ENCODE assay signal across 14 cellular contexts in genomic region chr16:11303405-11304138, GRCh38. TPM values are rescaled to one million over a fixed set of nuclear protein-coding genes. Genes with fewer than 3 reads are reported as not detected.
DNase-seq lines count a peak whose midpoint lies in the region; ATAC-seq, FAIRE-seq and TF ChIP-seq lines count a peak whose summit lies in the region.
"Had no signal": no experiment of that assay in that cellular context is flagged by ENCODE, and none has a peak within 500 bp of the region (broad histone marks: within the 10 kb centered on the region; RNA-seq: fewer than 3 reads in every experiment).

No MANE protein-coding gene starts in this region.

- BruUV-seq in HepG2 (replicated peaks; lab: Mats Ljungman, UMichigan), result no TSS peak

- no peak for TF ChIP-seq POLR2A in HepG2 (IDR thresholded peaks at IDR 0.05; ENCODE audit: insufficient read depth in 1 of 2, low read depth in 2 of 2, low read length in 2 of 2)
- TF ChIP-seq POLR2A in right lobe of liver (IDR thresholded peaks at IDR 0.05), result no peak

- H3K27me3 Mint-ChIP-seq in activated CD4-positive, alpha-beta T cell treated with anti-CD3 and anti-CD28 coated beads for 36 hours, result no peaks in the 10 kb centered on the region

- H3K27ac Mint-ChIP-seq in activated CD4-positive, alpha-beta T cell treated with anti-CD3 and anti-CD28 coated beads for 36 hours, result no peak overlapping the region

- TF ChIP-seq EP300 in HepG2 (IDR thresholded peaks at IDR 0.05; ENCODE audit: low read depth in 2 of 2, low read length in 2 of 2) (no peak), HepG2 (CRISPR knock-in tag; IDR thresholded peaks at IDR 0.05; ENCODE audit: borderline replicate concordance) (no peak)

- H3K4me3 Mint-ChIP-seq in activated CD4-positive, alpha-beta T cell treated with anti-CD3 and anti-CD28 coated beads for 36 hours, result no peak overlapping the region

- H4K20me1 ChIP-seq in HepG2 (ENCODE audit: insufficient read depth, low read length), result no peaks in the 10 kb centered on the region
- no peaks in the 10 kb centered on the region for H4K20me1 ChIP-seq in keratinocyte (ENCODE audit: control insufficient read depth, extremely low read depth, insufficient read depth, low read length)

- in situ Hi-C loops in HepG2 (cut with HindIII; ENCODE audit: extremely low pct_ligation_motif_present, low pct_unique_long_range_greater_than_20kb), result no loop called here

- dilution Hi-C loops in keratinocyte (cut with MboI; ENCODE audit: extremely low pct_ligation_motif_present, low sequenced_read_pairs), result no loop called here

- DNase-seq in HepG2 (ENCODE audit: low spot score) (no peak), right lobe of liver (no peak), RPMI8226 (peak; percentile 75), keratinocyte (ENCODE audit: low read depth, low spot score) (peak; percentile 19), NK-92 (lab: John Stamatoyannopoulos, UW; ENCODE audit: unreplicated experiment) (no peak)
- DNase-seq in stimulated activated CD4-positive, alpha-beta T cell treated with anti-CD3 and anti-CD28 coated beads, Interleukin-2, amount 100 ng/mL, for 24 hours, result no peak
- no peak for DNase-seq in activated CD4-positive, alpha-beta T cell treated with anti-CD3 and anti-CD28 coated beads for 36 hours
- DNase-seq: activated effector memory CD4-positive, alpha-beta T cell treated with anti-CD3 and anti-CD28 coated beads, Interleukin-2, amount 50 U/mL, for 16 hours; foreskin fibroblast; left ventricle myocardium inferior; stimulated activated CD4-positive, alpha-beta T cell treated with anti-CD3 and anti-CD28 coated beads, Interleukin-4, amount 100 ng/mL, for 1 hour had no signal

- H3K9ac ChIP-seq in HepG2 (ENCODE audit: insufficient read depth, low read depth, low read length), result no peak overlapping the region
- no peak overlapping the region for H3K9ac ChIP-seq in keratinocyte (ENCODE audit: control insufficient read depth, extremely low read depth, insufficient read depth, low read length)

- H2AFZ ChIP-seq in HepG2 (ENCODE audit: low read length) (no peak overlapping the region), keratinocyte (ENCODE audit: control insufficient read depth, low read length) (peak overlapping the region; percentile 8)

- no peak overlapping the region for H3K4me3 ChIP-seq in HepG2 (replicated peaks in 1 of 3; ENCODE audit: insufficient read depth in 1 of 3, low read depth in 2 of 3, low read length in 3 of 3)
- H3K4me3 ChIP-seq in right lobe of liver, result no peak overlapping the region
- H3K4me3 ChIP-seq in keratinocyte (ENCODE audit: control insufficient read depth in 2 of 3, extremely low read depth in 1 of 3, insufficient read depth in 2 of 3, low read depth in 1 of 3, low read length in 3 of 3), result peak overlapping the region in 1 of 3 experiments; percentile 31
- H3K4me3 ChIP-seq: left ventricle myocardium inferior had no signal

- no peak for TF ChIP-seq CTCF in HepG2 (CRISPR knock-in tag; IDR thresholded peaks at IDR 0.05)
- no peak for TF ChIP-seq CTCF in right lobe of liver (IDR thresholded peaks at IDR 0.05)
- TF ChIP-seq CTCF in keratinocyte (optimal IDR thresholded peaks at IDR 0.05 in 1 of 3, IDR thresholded peaks at IDR 0.05 in 1 of 3, conservative IDR thresholded peaks at IDR 0.05 in 1 of 3; ENCODE audit: extremely low read depth in 1 of 3, insufficient read depth in 2 of 3, low read length in 3 of 3), result no peak

- no peaks in the 10 kb centered on the region for H3K36me3 Mint-ChIP-seq in activated CD4-positive, alpha-beta T cell treated with anti-CD3 and anti-CD28 coated beads for 36 hours (ENCODE audit: low read depth)

- H3K9me3 Mint-ChIP-seq in activated CD4-positive, alpha-beta T cell treated with anti-CD3 and anti-CD28 coated beads for 36 hours (ENCODE audit: low read depth), result no peaks in the 10 kb centered on the region

- CTCF ChIA-PET in HepG2 (lab: Yijun Ruan, JAX; ENCODE audit: low intra/inter-chr PET ratio, low total read pairs), result no interaction called here
- CTCF ChIA-PET in activated CD4-positive, alpha-beta T cell treated with anti-CD3 and anti-CD28 coated beads for 36 hours (lab: Charles Lee), result interaction anchor here (1.1 kb wide), 1 partner anchor 12 kb away, joined by 3 read pairs; no protein-coding TSS in a partner anchor

- H3K27ac ChIP-seq in HepG2 (ENCODE audit: extremely low read length, insufficient read depth, low read length) (peak overlapping the region; percentile 3), right lobe of liver (no peak overlapping the region), keratinocyte (ENCODE audit: control insufficient read depth, insufficient read depth, low read length) (no peak overlapping the region)
- H3K27ac ChIP-seq: left ventricle myocardium inferior had no signal

- 63% methylated on average over 18 of the region's 18 CpGs for WGBS in HepG2 (ENCODE audit: low lambda C conversion rate)
- WGBS in right lobe of liver (ENCODE audit: insufficient coverage, low coverage, low lambda C conversion rate, missing lambda C conversion rate), result 64% methylated on average over 16 of the region's 18 CpGs

- FAIRE-seq in HepG2 (lab: Jason Lieb, UNC), result no peak
- no peak for FAIRE-seq in keratinocyte (lab: Jason Lieb, UNC)

- POLR2A ChIA-PET in HepG2 (lab: Yijun Ruan, JAX), result interaction anchor here (1.9 to 2.7 kb wide), 2 partner anchors 24 to 47 kb away, joined by 5 to 6 read pairs; partner anchors contain the start of gene SOCS1
- POLR2A ChIA-PET in activated CD4-positive, alpha-beta T cell treated with anti-CD3 and anti-CD28 coated beads for 36 hours (lab: Charles Lee), result no interaction called here

- H3K4me2 ChIP-seq in HepG2 (ENCODE audit: low read depth, low read length) (peak overlapping the region; percentile 14; the same call in 1 of the 2 replicates), keratinocyte (ENCODE audit: control insufficient read depth, extremely low read depth, insufficient read depth, low read depth, low read length) (peak overlapping the region; percentile 55)

- peaks cover 6% of the 10 kb centered on the region for H3K4me1 Mint-ChIP-seq in activated CD4-positive, alpha-beta T cell treated with anti-CD3 and anti-CD28 coated beads for 36 hours

- H3K4me1 ChIP-seq in HepG2 (ENCODE audit: insufficient read depth, low read length) (peaks cover 81% of the 10 kb centered on the region), right lobe of liver (peaks cover 0 to 10% (median 0%) of the 10 kb centered on the region in 4 donors), keratinocyte (ENCODE audit: control insufficient read depth, extremely low read depth, insufficient read depth, low read length) (peaks cover 3% of the 10 kb centered on the region)

- intact Hi-C loops in HepG2 (cut with micrococcal nuclease; ENCODE audit: unreplicated experiment) (no loop called here), right lobe of liver (cut with DNase I) (no loop called here)
- intact Hi-C loops in activated CD4-positive, alpha-beta T cell treated with anti-CD3 and anti-CD28 coated beads for 36 hours (cut with DNase I, micrococcal nuclease), result no loop called here

- ATAC-seq in HepG2 (no peak), right lobe of liver (no peak), GM21737 (IDR thresholded peaks at IDR 0.05; ENCODE audit: unreplicated experiment) (no peak)
- ATAC-seq in activated CD4-positive, alpha-beta T cell treated with anti-CD3 and anti-CD28 coated beads for 36 hours, result no peak
- ATAC-seq: activated CD4-positive, CD25-positive, alpha-beta regulatory T cell treated with anti-CD3 and anti-CD28 coated beads, Interleukin-2, amount 50 U/mL, for 24 hours had no signal

- H3K27me3 ChIP-seq in HepG2 (ENCODE audit: control insufficient read depth in 1 of 2, insufficient read depth in 2 of 2, low read length in 2 of 2), result no peaks in the 10 kb centered on the region
- H3K27me3 ChIP-seq in right lobe of liver, result no peaks in the 10 kb centered on the region
- no peaks in the 10 kb centered on the region for H3K27me3 ChIP-seq in keratinocyte (ENCODE audit: control insufficient read depth, extremely low read depth, insufficient read depth, low read length)

- no peaks in the 10 kb centered on the region for H3K9me3 ChIP-seq in HepG2 (ENCODE audit: low read length)
- no peaks in the 10 kb centered on the region for H3K9me3 ChIP-seq in right lobe of liver
- H3K9me3 ChIP-seq in keratinocyte (ENCODE audit: control insufficient read depth, low read depth, low read length), result no peaks in the 10 kb centered on the region
- H3K9me3 ChIP-seq: left ventricle myocardium inferior had no signal

- H3K36me3 ChIP-seq in HepG2 (replicated peaks in 1 of 2; ENCODE audit: control insufficient read depth in 1 of 2, insufficient read depth in 2 of 2, low read length in 2 of 2) (no peaks in the 10 kb centered on the region), right lobe of liver (no peaks in the 10 kb centered on the region), keratinocyte (ENCODE audit: control insufficient read depth in 2 of 2, extremely low read depth in 1 of 2, insufficient read depth in 2 of 2, low read length in 2 of 2) (no peaks in the 10 kb centered on the region)
- H3K36me3 ChIP-seq: left ventricle myocardium inferior had no signal

- TF ChIP-seq RAD21 in HepG2 (CRISPR knock-in tag; IDR thresholded peaks at IDR 0.05), result no peak

- H3K79me2 ChIP-seq in HepG2 (ENCODE audit: insufficient read depth, low read length) (no peaks in the 10 kb centered on the region), keratinocyte (ENCODE audit: control insufficient read depth, insufficient read depth, low read length) (no peaks in the 10 kb centered on the region)

- H3K9me1 ChIP-seq in keratinocyte (ENCODE audit: control insufficient read depth, extremely low read depth, insufficient read depth, low read length), result no peaks in the 10 kb centered on the region

RNA-seq across cellular contexts. Expression of gene PRM1, which starts 22.4 kb away (rescaled TPM):
- total RNA-seq in HepG2 (2016; rRNA removed; fragmentation: Illumina TruSeq; extraction: Trizol) (not detected in 2 replicates), right lobe of liver (not detected)
- not detected in 2 replicates for total RNA-seq in HepG2 (2016; cell fraction: cytosol; rRNA removed; fragmentation: Illumina TruSeq; extraction: Trizol; ENCODE audit: low read depth)
- total RNA-seq in HepG2 (2016; cell fraction: insoluble cytoplasmic fraction; rRNA removed; fragmentation: Illumina TruSeq; extraction: Trizol), result not detected in 2 replicates
- total RNA-seq in HepG2 (2016; cell fraction: membrane; rRNA removed; fragmentation: Illumina TruSeq; extraction: Trizol), result not detected in 2 replicates
- not detected in 2 replicates for total RNA-seq in HepG2 (2016; cell fraction: nucleus; rRNA removed; fragmentation: Illumina TruSeq; extraction: Trizol)
- polyA plus RNA-seq in HepG2 (2011; rRNA removed) (not detected in 2 replicates), keratinocyte (not detected in 3 replicates)
- 0.44 TPM in 1 of 2 replicates, not detected in the other for polyA plus RNA-seq in HepG2 (2011; cell fraction: cytosol; rRNA removed)
- polyA plus RNA-seq in HepG2 (2011; cell fraction: nucleus; rRNA removed), result not detected in 2 replicates
- polyA plus RNA-seq in HepG2 (2012), result not detected in 2 replicates
- not detected in 2 replicates for polyA plus RNA-seq in HepG2 (2016; cell fraction: cytosol; fragmentation: Illumina TruSeq; extraction: Trizol; ENCODE audit: low read depth)
- polyA plus RNA-seq in HepG2 (2016; cell fraction: insoluble cytoplasmic fraction; fragmentation: Illumina TruSeq; extraction: Trizol; ENCODE audit: low read depth), result not detected in 2 replicates
- not detected in 2 replicates for polyA plus RNA-seq in HepG2 (2016; cell fraction: membrane; fragmentation: Illumina TruSeq; extraction: Trizol; ENCODE audit: low read depth)
- polyA plus RNA-seq in HepG2 (2016; cell fraction: nucleus; fragmentation: Illumina TruSeq; extraction: Trizol; ENCODE audit: insufficient read depth, low read depth), result not detected in 2 replicates
- not detected in 2 replicates for polyA minus RNA-seq in HepG2 (2011; rRNA and poly(A)+ RNA removed; ENCODE audit: low replicate concordance)
- not detected in 2 replicates for polyA minus RNA-seq in HepG2 (2011; cell fraction: cytosol; rRNA and poly(A)+ RNA removed)
- not detected in 2 replicates for polyA minus RNA-seq in HepG2 (2011; cell fraction: nucleus; rRNA and poly(A)+ RNA removed)
- not detected for polyA plus RNA-seq in keratinocyte (2011; ENCODE audit: low read depth)
- polyA plus RNA-seq in keratinocyte (2011; cell fraction: cytosol; rRNA removed), result not detected in 2 replicates
- not detected in 2 replicates for polyA plus RNA-seq in keratinocyte (2011; cell fraction: nucleus; rRNA removed)
- not detected in 2 replicates for polyA plus RNA-seq in keratinocyte (2012; ENCODE audit: low replicate concordance)
- not detected in 3 replicates for polyA minus RNA-seq in keratinocyte
- polyA minus RNA-seq in keratinocyte (2011; cell fraction: cytosol; rRNA and poly(A)+ RNA removed), result not detected
- not detected in 2 replicates for polyA minus RNA-seq in keratinocyte (2011; cell fraction: nucleus; rRNA and poly(A)+ RNA removed)
- total RNA-seq in activated CD4-positive, alpha-beta T cell treated with anti-CD3 and anti-CD28 coated beads for 36 hours, result not detected
- total RNA-seq: cerebellum, left ventricle myocardium inferior had no signal

RNA-seq across cellular contexts. Expression of gene PRM2, which starts 27.3 kb away (rescaled TPM):
- total RNA-seq in HepG2 (2016; rRNA removed; fragmentation: Illumina TruSeq; extraction: Trizol), result not detected in 2 replicates
- total RNA-seq in HepG2 (2016; cell fraction: cytosol; rRNA removed; fragmentation: Illumina TruSeq; extraction: Trizol; ENCODE audit: low read depth), result 0.61 TPM in 1 of 2 replicates, not detected in the other
- total RNA-seq in HepG2 (2016; cell fraction: insoluble cytoplasmic fraction; rRNA removed; fragmentation: Illumina TruSeq; extraction: Trizol), result not detected in 2 replicates
- 0.28 and 0.52 TPM in 2 replicates for total RNA-seq in HepG2 (2016; cell fraction: membrane; rRNA removed; fragmentation: Illumina TruSeq; extraction: Trizol)
- total RNA-seq in HepG2 (2016; cell fraction: nucleus; rRNA removed; fragmentation: Illumina TruSeq; extraction: Trizol), result not detected in 2 replicates
- polyA plus RNA-seq in HepG2 (2011; rRNA removed), result 0.54 TPM in 1 of 2 replicates, not detected in the other
- 0.19 and 0.26 TPM in 2 replicates for polyA plus RNA-seq in HepG2 (2011; cell fraction: cytosol; rRNA removed)
- not detected in 2 replicates for polyA plus RNA-seq in HepG2 (2011; cell fraction: nucleus; rRNA removed)
- not detected in 2 replicates for polyA plus RNA-seq in HepG2 (2012)
- polyA plus RNA-seq in HepG2 (2016; cell fraction: cytosol; fragmentation: Illumina TruSeq; extraction: Trizol; ENCODE audit: low read depth), result 1.6 and 2.0 TPM in 2 replicates
- polyA plus RNA-seq in HepG2 (2016; cell fraction: insoluble cytoplasmic fraction; fragmentation: Illumina TruSeq; extraction: Trizol; ENCODE audit: low read depth), result 0.56 TPM in 1 of 2 replicates, not detected in the other
- polyA plus RNA-seq in HepG2 (2016; cell fraction: membrane; fragmentation: Illumina TruSeq; extraction: Trizol; ENCODE audit: low read depth), result 0.55 and 0.73 TPM in 2 replicates
- polyA plus RNA-seq in HepG2 (2016; cell fraction: nucleus; fragmentation: Illumina TruSeq; extraction: Trizol; ENCODE audit: insufficient read depth, low read depth), result not detected in 2 replicates
- not detected in 2 replicates for polyA minus RNA-seq in HepG2 (2011; rRNA and poly(A)+ RNA removed; ENCODE audit: low replicate concordance)
- not detected in 2 replicates for polyA minus RNA-seq in HepG2 (2011; cell fraction: cytosol; rRNA and poly(A)+ RNA removed)
- polyA minus RNA-seq in HepG2 (2011; cell fraction: nucleus; rRNA and poly(A)+ RNA removed), result not detected in 2 replicates
- total RNA-seq in right lobe of liver, result not detected
- polyA plus RNA-seq in keratinocyte, result not detected in 3 replicates
- not detected for polyA plus RNA-seq in keratinocyte (2011; ENCODE audit: low read depth)
- polyA plus RNA-seq in keratinocyte (2011; cell fraction: cytosol; rRNA removed), result not detected in 2 replicates
- polyA plus RNA-seq in keratinocyte (2011; cell fraction: nucleus; rRNA removed), result not detected in 2 replicates
- not detected in 2 replicates for polyA plus RNA-seq in keratinocyte (2012; ENCODE audit: low replicate concordance)
- polyA minus RNA-seq in keratinocyte, result not detected in 3 replicates
- polyA minus RNA-seq in keratinocyte (2011; cell fraction: cytosol; rRNA and poly(A)+ RNA removed), result not detected
- polyA minus RNA-seq in keratinocyte (2011; cell fraction: nucleus; rRNA and poly(A)+ RNA removed), result not detected in 2 replicates
- total RNA-seq in activated CD4-positive, alpha-beta T cell treated with anti-CD3 and anti-CD28 coated beads for 36 hours, result not detected
- total RNA-seq: cerebellum, left ventricle myocardium inferior had no signal

RNA-seq across cellular contexts. Expression of gene PRM3, which starts 30.1 kb away (rescaled TPM):
- not detected in 2 replicates for total RNA-seq in HepG2 (2016; rRNA removed; fragmentation: Illumina TruSeq; extraction: Trizol)
- not detected in 2 replicates for total RNA-seq in HepG2 (2016; cell fraction: cytosol; rRNA removed; fragmentation: Illumina TruSeq; extraction: Trizol; ENCODE audit: low read depth)
- total RNA-seq in HepG2 (2016; cell fraction: insoluble cytoplasmic fraction; rRNA removed; fragmentation: Illumina TruSeq; extraction: Trizol), result not detected in 2 replicates
- total RNA-seq in HepG2 (2016; cell fraction: membrane; rRNA removed; fragmentation: Illumina TruSeq; extraction: Trizol), result not detected in 2 replicates
- total RNA-seq in HepG2 (2016; cell fraction: nucleus; rRNA removed; fragmentation: Illumina TruSeq; extraction: Trizol), result not detected in 2 replicates
- not detected in 2 replicates for polyA plus RNA-seq in HepG2 (2011; rRNA removed)
- polyA plus RNA-seq in HepG2 (2011; cell fraction: cytosol; rRNA removed), result not detected in 2 replicates
- not detected in 2 replicates for polyA plus RNA-seq in HepG2 (2011; cell fraction: nucleus; rRNA removed)
- not detected in 2 replicates for polyA plus RNA-seq in HepG2 (2012)
- polyA plus RNA-seq in HepG2 (2016; cell fraction: cytosol; fragmentation: Illumina TruSeq; extraction: Trizol; ENCODE audit: low read depth), result not detected in 2 replicates
- not detected in 2 replicates for polyA plus RNA-seq in HepG2 (2016; cell fraction: insoluble cytoplasmic fraction; fragmentation: Illumina TruSeq; extraction: Trizol; ENCODE audit: low read depth)
- polyA plus RNA-seq in HepG2 (2016; cell fraction: membrane; fragmentation: Illumina TruSeq; extraction: Trizol; ENCODE audit: low read depth), result not detected in 2 replicates
- polyA plus RNA-seq in HepG2 (2016; cell fraction: nucleus; fragmentation: Illumina TruSeq; extraction: Trizol; ENCODE audit: insufficient read depth, low read depth), result not detected in 2 replicates
- not detected in 2 replicates for polyA minus RNA-seq in HepG2 (2011; rRNA and poly(A)+ RNA removed; ENCODE audit: low replicate concordance)
- polyA minus RNA-seq in HepG2 (2011; cell fraction: cytosol; rRNA and poly(A)+ RNA removed), result not detected in 2 replicates
- 2.8 TPM in 1 of 2 replicates, not detected in the other for polyA minus RNA-seq in HepG2 (2011; cell fraction: nucleus; rRNA and poly(A)+ RNA removed)
- total RNA-seq in right lobe of liver, result not detected
- not detected in 3 replicates for polyA plus RNA-seq in keratinocyte
- not detected for polyA plus RNA-seq in keratinocyte (2011; ENCODE audit: low read depth)
- polyA plus RNA-seq in keratinocyte (2011; cell fraction: cytosol; rRNA removed), result not detected in 2 replicates
- polyA plus RNA-seq in keratinocyte (2011; cell fraction: nucleus; rRNA removed), result not detected in 2 replicates
- polyA plus RNA-seq in keratinocyte (2012; ENCODE audit: low replicate concordance), result not detected in 2 replicates
- not detected in 3 replicates for polyA minus RNA-seq in keratinocyte
- polyA minus RNA-seq in keratinocyte (2011; cell fraction: cytosol; rRNA and poly(A)+ RNA removed), result not detected
- polyA minus RNA-seq in keratinocyte (2011; cell fraction: nucleus; rRNA and poly(A)+ RNA removed), result not detected in 2 replicates
- not detected for total RNA-seq in activated CD4-positive, alpha-beta T cell treated with anti-CD3 and anti-CD28 coated beads for 36 hours
- total RNA-seq: cerebellum, left ventricle myocardium inferior had no signal

RNA-seq across cellular contexts. Expression of gene TNP2, which starts 34.4 kb away (rescaled TPM):
- total RNA-seq in HepG2 (2016; rRNA removed; fragmentation: Illumina TruSeq; extraction: Trizol), result not detected in 2 replicates
- not detected in 2 replicates for total RNA-seq in HepG2 (2016; cell fraction: cytosol; rRNA removed; fragmentation: Illumina TruSeq; extraction: Trizol; ENCODE audit: low read depth)
- not detected in 2 replicates for total RNA-seq in HepG2 (2016; cell fraction: insoluble cytoplasmic fraction; rRNA removed; fragmentation: Illumina TruSeq; extraction: Trizol)
- not detected in 2 replicates for total RNA-seq in HepG2 (2016; cell fraction: membrane; rRNA removed; fragmentation: Illumina TruSeq; extraction: Trizol)
- not detected in 2 replicates for total RNA-seq in HepG2 (2016; cell fraction: nucleus; rRNA removed; fragmentation: Illumina TruSeq; extraction: Trizol)
- polyA plus RNA-seq in HepG2 (2011; rRNA removed), result not detected in 2 replicates
- polyA plus RNA-seq in HepG2 (2011; cell fraction: cytosol; rRNA removed), result not detected in 2 replicates
- not detected in 2 replicates for polyA plus RNA-seq in HepG2 (2011; cell fraction: nucleus; rRNA removed)
- not detected in 2 replicates for polyA plus RNA-seq in HepG2 (2012)
- not detected in 2 replicates for polyA plus RNA-seq in HepG2 (2016; cell fraction: cytosol; fragmentation: Illumina TruSeq; extraction: Trizol; ENCODE audit: low read depth)
- not detected in 2 replicates for polyA plus RNA-seq in HepG2 (2016; cell fraction: insoluble cytoplasmic fraction; fragmentation: Illumina TruSeq; extraction: Trizol; ENCODE audit: low read depth)
- not detected in 2 replicates for polyA plus RNA-seq in HepG2 (2016; cell fraction: membrane; fragmentation: Illumina TruSeq; extraction: Trizol; ENCODE audit: low read depth)
- not detected in 2 replicates for polyA plus RNA-seq in HepG2 (2016; cell fraction: nucleus; fragmentation: Illumina TruSeq; extraction: Trizol; ENCODE audit: insufficient read depth, low read depth)
- polyA minus RNA-seq in HepG2 (2011; rRNA and poly(A)+ RNA removed; ENCODE audit: low replicate concordance), result not detected in 2 replicates
- not detected in 2 replicates for polyA minus RNA-seq in HepG2 (2011; cell fraction: cytosol; rRNA and poly(A)+ RNA removed)
- polyA minus RNA-seq in HepG2 (2011; cell fraction: nucleus; rRNA and poly(A)+ RNA removed), result not detected in 2 replicates
- not detected for total RNA-seq in right lobe of liver
- polyA plus RNA-seq in keratinocyte, result not detected in 3 replicates
- not detected for polyA plus RNA-seq in keratinocyte (2011; ENCODE audit: low read depth)
- not detected in 2 replicates for polyA plus RNA-seq in keratinocyte (2011; cell fraction: cytosol; rRNA removed)
- not detected in 2 replicates for polyA plus RNA-seq in keratinocyte (2011; cell fraction: nucleus; rRNA removed)
- not detected in 2 replicates for polyA plus RNA-seq in keratinocyte (2012; ENCODE audit: low replicate concordance)
- not detected in 3 replicates for polyA minus RNA-seq in keratinocyte
- polyA minus RNA-seq in keratinocyte (2011; cell fraction: cytosol; rRNA and poly(A)+ RNA removed), result not detected
- not detected in 2 replicates for polyA minus RNA-seq in keratinocyte (2011; cell fraction: nucleus; rRNA and poly(A)+ RNA removed)
- total RNA-seq in activated CD4-positive, alpha-beta T cell treated with anti-CD3 and anti-CD28 coated beads for 36 hours, result not detected
- total RNA-seq: cerebellum, left ventricle myocardium inferior had no signal

RNA-seq across cellular contexts. Expression of gene RMI2, which starts 41.7 kb away (rescaled TPM):
- total RNA-seq in HepG2 (2016; rRNA removed; fragmentation: Illumina TruSeq; extraction: Trizol), result 55.7 and 65.3 TPM in 2 replicates
- 8.6 and 11.0 TPM in 2 replicates for total RNA-seq in HepG2 (2016; cell fraction: cytosol; rRNA removed; fragmentation: Illumina TruSeq; extraction: Trizol; ENCODE audit: low read depth)
- total RNA-seq in HepG2 (2016; cell fraction: insoluble cytoplasmic fraction; rRNA removed; fragmentation: Illumina TruSeq; extraction: Trizol), result 51.5 and 55.7 TPM in 2 replicates
- total RNA-seq in HepG2 (2016; cell fraction: membrane; rRNA removed; fragmentation: Illumina TruSeq; extraction: Trizol), result 28.4 and 29.3 TPM in 2 replicates
- 23.6 and 25.7 TPM in 2 replicates for total RNA-seq in HepG2 (2016; cell fraction: nucleus; rRNA removed; fragmentation: Illumina TruSeq; extraction: Trizol)
- polyA plus RNA-seq in HepG2 (2011; rRNA removed), result 15.3 and 24.5 TPM in 2 replicates
- 18.8 and 22.1 TPM in 2 replicates for polyA plus RNA-seq in HepG2 (2011; cell fraction: cytosol; rRNA removed)
- 10.4 and 11.9 TPM in 2 replicates for polyA plus RNA-seq in HepG2 (2011; cell fraction: nucleus; rRNA removed)
- 19.5 and 50.3 TPM in 2 replicates for polyA plus RNA-seq in HepG2 (2012)
- 10.8 and 11.1 TPM in 2 replicates for polyA plus RNA-seq in HepG2 (2016; cell fraction: cytosol; fragmentation: Illumina TruSeq; extraction: Trizol; ENCODE audit: low read depth)
- polyA plus RNA-seq in HepG2 (2016; cell fraction: insoluble cytoplasmic fraction; fragmentation: Illumina TruSeq; extraction: Trizol; ENCODE audit: low read depth), result 90.6 and 102 TPM in 2 replicates
- 27.3 and 29.2 TPM in 2 replicates for polyA plus RNA-seq in HepG2 (2016; cell fraction: membrane; fragmentation: Illumina TruSeq; extraction: Trizol; ENCODE audit: low read depth)
- 54.0 and 54.7 TPM in 2 replicates for polyA plus RNA-seq in HepG2 (2016; cell fraction: nucleus; fragmentation: Illumina TruSeq; extraction: Trizol; ENCODE audit: insufficient read depth, low read depth)
- polyA minus RNA-seq in HepG2 (2011; rRNA and poly(A)+ RNA removed; ENCODE audit: low replicate concordance), result 9.1 and 22.0 TPM in 2 replicates
- 12.6 and 15.4 TPM in 2 replicates for polyA minus RNA-seq in HepG2 (2011; cell fraction: cytosol; rRNA and poly(A)+ RNA removed)
- polyA minus RNA-seq in HepG2 (2011; cell fraction: nucleus; rRNA and poly(A)+ RNA removed), result 8.4 and 8.7 TPM in 2 replicates
- 1 to 10 TPM in 3 of 6 experiments, under 1 TPM in 3; 0.37 to 2.9 (median 1.0) TPM for total RNA-seq in right lobe of liver
- 2.7 to 6.8 TPM (median 5.4 TPM) in 3 replicates for polyA plus RNA-seq in keratinocyte
- polyA plus RNA-seq in keratinocyte (2011; ENCODE audit: low read depth), result 6.4 TPM
- 3.8 and 7.7 TPM in 2 replicates for polyA plus RNA-seq in keratinocyte (2011; cell fraction: cytosol; rRNA removed)
- polyA plus RNA-seq in keratinocyte (2011; cell fraction: nucleus; rRNA removed), result 3.1 and 3.7 TPM in 2 replicates
- 4.5 and 9.0 TPM in 2 replicates for polyA plus RNA-seq in keratinocyte (2012; ENCODE audit: low replicate concordance)
- 2.5 to 4.4 TPM (median 4.3 TPM) in 3 replicates for polyA minus RNA-seq in keratinocyte
- polyA minus RNA-seq in keratinocyte (2011; cell fraction: cytosol; rRNA and poly(A)+ RNA removed), result 1.7 TPM
- polyA minus RNA-seq in keratinocyte (2011; cell fraction: nucleus; rRNA and poly(A)+ RNA removed), result 0.63 and 2.6 TPM in 2 replicates
- total RNA-seq in activated CD4-positive, alpha-beta T cell treated with anti-CD3 and anti-CD28 coated beads for 36 hours, result 10 to 100 TPM; 56.0 to 69.8 TPM

Comparison
In these comparisons a context has a peak if more than half of its experiments do, and no peak if none do; other contexts are left out.
1. DNase-seq: peak in RPMI8226 (single experiment) and keratinocyte (single experiment); none in HepG2 (single experiment), right lobe of liver (0 of 3), stimulated activated CD4-positive, alpha-beta T cell treated with anti-CD3 and anti-CD28 coated beads, Interleukin-2, amount 100 ng/mL, for 24 hours (0 of 2), NK-92 (single experiment) and activated CD4-positive, alpha-beta T cell treated with anti-CD3 and anti-CD28 coated beads for 36 hours (single experiment).